In genomic region chr5:179788193-179788854, GRCh38 we compare ENCODE assay signal across 27 cellular contexts. TPM values are rescaled to one million over a fixed set of nuclear protein-coding genes. Genes with fewer than 3 reads are reported as not detected.
DNase-seq lines count a peak whose midpoint lies in the region; ATAC-seq and TF ChIP-seq lines count a peak whose summit lies in the region.
"Had no signal": no experiment of that assay in that cellular context is flagged by ENCODE, and none has a peak within 500 bp of the region (broad histone marks: within the 10 kb centered on the region; RNA-seq: fewer than 3 reads in every experiment).

No MANE protein-coding gene starts in this region.

- H3K27me3 Mint-ChIP-seq in activated naive CD4-positive, alpha-beta T cell treated with anti-CD3 and anti-CD28 coated beads, Interleukin-2, amount 10 ng/mL, durations not matched to agents 7 days and 5 days = peaks cover 8% of the 10 kb centered on the region
- H3K27me3 Mint-ChIP-seq in activated T-cell treated with anti-CD3 and anti-CD28 coated beads, Interleukin-2, amount 50 U/mL, for 24 hours = no peaks in the 10 kb centered on the region
- H3K27me3 Mint-ChIP-seq: CD8-positive, alpha-beta memory T cell had no signal

- BruUV-seq in Panc1 (replicated peaks; lab: Mats Ljungman, UMichigan) = no TSS peak

- CTCF ChIA-PET in activated naive CD4-positive, alpha-beta T cell treated with anti-CD3 and anti-CD28 coated beads, Interleukin-2, amount 10 ng/mL, durations not matched to agents 7 days and 5 days (lab: Charles Lee) = interaction anchor here (1.4 to 1.9 kb wide), 2 partner anchors 14 to 26 kb away, joined by 3 to 5 read pairs; no protein-coding TSS in a partner anchor
- CTCF ChIA-PET in Panc1 (lab: Charles Lee) = no interaction called here

- peak overlapping the region; percentile 49 for H3K27ac Mint-ChIP-seq in activated naive CD4-positive, alpha-beta T cell treated with anti-CD3 and anti-CD28 coated beads, Interleukin-2, amount 10 ng/mL, durations not matched to agents 7 days and 5 days
- no peak overlapping the region for H3K27ac Mint-ChIP-seq in activated T-cell treated with anti-CD3 and anti-CD28 coated beads, Interleukin-2, amount 50 U/mL, for 24 hours
- H3K27ac Mint-ChIP-seq: CD14-positive monocyte had no signal

- H3K4me3 ChIP-seq in Panc1 (ENCODE audit: low read depth in 2 of 2, low read length in 2 of 2) = no peak overlapping the region
- no peak overlapping the region for H3K4me3 ChIP-seq in osteoblast (ENCODE audit: insufficient read depth, low read length)
- H3K4me3 ChIP-seq: GM12878, HAP-1, SJCRH30 had no signal

- no peaks in the 10 kb centered on the region for H3K79me2 ChIP-seq in osteoblast (ENCODE audit: insufficient read depth, low read length)

- H3K36me3 ChIP-seq in Panc1 (ENCODE audit: control insufficient read depth, insufficient read depth, low read length) (no peaks in the 10 kb centered on the region), osteoblast (ENCODE audit: insufficient read depth, low read length) (no peaks in the 10 kb centered on the region)
- H3K36me3 ChIP-seq: HAP-1, SJCRH30 had no signal

- no peaks in the 10 kb centered on the region for H3K4me1 ChIP-seq in Panc1 (ENCODE audit: control insufficient read depth, insufficient read depth, low read length)
- H3K4me1 ChIP-seq in osteoblast (ENCODE audit: insufficient read depth, low read length) = peaks cover under 1% of the 10 kb centered on the region
- H3K4me1 ChIP-seq: HAP-1, SJCRH30 had no signal

- TF ChIP-seq CTCF in Panc1 (IDR thresholded peaks at IDR 0.05) (no peak), osteoblast (IDR thresholded peaks at IDR 0.05; ENCODE audit: extremely low read depth, low read depth, low read length) (no peak)

- H3K27ac ChIP-seq in Panc1 (ENCODE audit: low read length) (no peak overlapping the region), osteoblast (ENCODE audit: low read depth, low read length) (no peak overlapping the region)
- H3K27ac ChIP-seq: HL-60, SJCRH30 had no signal

- POLR2A ChIA-PET in Panc1 (lab: Charles Lee) = no interaction called here

- H3K9me3 Mint-ChIP-seq in activated naive CD4-positive, alpha-beta T cell treated with anti-CD3 and anti-CD28 coated beads, Interleukin-2, amount 10 ng/mL, durations not matched to agents 7 days and 5 days = no peaks in the 10 kb centered on the region
- no peaks in the 10 kb centered on the region for H3K9me3 Mint-ChIP-seq in activated T-cell treated with anti-CD3 and anti-CD28 coated beads, Interleukin-2, amount 50 U/mL, for 24 hours
- H3K9me3 Mint-ChIP-seq: CD8-positive, alpha-beta memory T cell had no signal

- H3K4me1 Mint-ChIP-seq in activated naive CD4-positive, alpha-beta T cell treated with anti-CD3 and anti-CD28 coated beads, Interleukin-2, amount 10 ng/mL, durations not matched to agents 7 days and 5 days = peaks cover 6% of the 10 kb centered on the region
- H3K4me1 Mint-ChIP-seq in activated T-cell treated with anti-CD3 and anti-CD28 coated beads, Interleukin-2, amount 50 U/mL, for 24 hours (ENCODE audit: low read depth) = peaks cover 4% of the 10 kb centered on the region

- DNase-seq in activated naive CD4-positive, alpha-beta T cell treated with anti-CD3 and anti-CD28 coated beads, Interleukin-2, amount 10 ng/mL, durations not matched to agents 7 days and 5 days = no peak
- no peak for DNase-seq in activated naive CD4-positive, alpha-beta T cell treated with Interleukin-2 at 50 U/mL for 16 hours
- DNase-seq in Panc1 (ENCODE audit: low read depth, low spot score) (no peak), left lobe of liver (ENCODE audit: low spot score) (no peak), osteoblast (ENCODE audit: insufficient read length, low spot score, missing footprints) (peak; percentile 78)
- DNase-seq in activated T-cell treated with anti-CD3 and anti-CD28 coated beads, Interleukin-2, amount 50 U/mL, for 24 hours = no peak
- DNase-seq: CD8-positive, alpha-beta memory T cell; DMS153; GOT3; NCI-H1048; NCI-H1417; NCI-H1694; NCI-H2081 treated with DMSO at 0.1 percent for 48 hours; NCI-H2171; NCI-H345; NCI-H524; NCI-H748 treated with DMSO at 0.1 percent for 48 hours; SJCRH30 had no signal

- H3K4me3 Mint-ChIP-seq in activated naive CD4-positive, alpha-beta T cell treated with anti-CD3 and anti-CD28 coated beads, Interleukin-2, amount 10 ng/mL, durations not matched to agents 7 days and 5 days = no peak overlapping the region
- no peak overlapping the region for H3K4me3 Mint-ChIP-seq in activated T-cell treated with anti-CD3 and anti-CD28 coated beads, Interleukin-2, amount 50 U/mL, for 24 hours
- H3K4me3 Mint-ChIP-seq: CD14-positive monocyte had no signal

- ATAC-seq in Panc1 (peak; percentile 22), left lobe of liver (peak; percentile 24), HG03565 (IDR thresholded peaks at IDR 0.05; ENCODE audit: unreplicated experiment) (no peak), HG03175 (IDR thresholded peaks at IDR 0.05; ENCODE audit: unreplicated experiment) (no peak)
- ATAC-seq: GM12878, Right ventricle myocardium inferior, SK-N-SH treated with all-trans-retinoic acid at 6 μM for 48 hours had no signal

- no peaks in the 10 kb centered on the region for H4K20me1 ChIP-seq in osteoblast (ENCODE audit: insufficient read depth, low read length)

- peaks cover 1% of the 10 kb centered on the region for H3K36me3 Mint-ChIP-seq in activated naive CD4-positive, alpha-beta T cell treated with anti-CD3 and anti-CD28 coated beads, Interleukin-2, amount 10 ng/mL, durations not matched to agents 7 days and 5 days
- no peaks in the 10 kb centered on the region for H3K36me3 Mint-ChIP-seq in activated T-cell treated with anti-CD3 and anti-CD28 coated beads, Interleukin-2, amount 50 U/mL, for 24 hours (ENCODE audit: low read depth)
- H3K36me3 Mint-ChIP-seq: CD8-positive, alpha-beta memory T cell had no signal

- no peaks in the 10 kb centered on the region for H3K9me3 ChIP-seq in Panc1 (ENCODE audit: control insufficient read depth, insufficient read depth, low read depth, low read length)
- no peaks in the 10 kb centered on the region for H3K9me3 ChIP-seq in osteoblast (ENCODE audit: low read depth, low read length)
- H3K9me3 ChIP-seq: HAP-1, SJCRH30 had no signal

- no peak overlapping the region for H2AFZ ChIP-seq in osteoblast (ENCODE audit: low read length)

- in situ Hi-C loops in Panc1 (cut with HindIII; ENCODE audit: low pct_unique_long_range_greater_than_20kb, low sequenced_read_pairs) = no loop called here

- H3K4me2 ChIP-seq in osteoblast (ENCODE audit: insufficient read depth, low read length) = no peak overlapping the region

- intact Hi-C loops in Panc1 (cut with micrococcal nuclease; ENCODE audit: unreplicated experiment) = no loop called here

- no peaks in the 10 kb centered on the region for H3K27me3 ChIP-seq in Panc1 (ENCODE audit: control insufficient read depth, insufficient read depth, low read length)
- no peaks in the 10 kb centered on the region for H3K27me3 ChIP-seq in osteoblast (ENCODE audit: insufficient read depth, low read length)
- H3K27me3 ChIP-seq: SJCRH30 had no signal

RNA-seq across cellular contexts. Expression of gene LTC4S, which starts 5.5 kb away (rescaled TPM):
- total RNA-seq in Panc1 (2021; ENCODE audit: unreplicated experiment) (0.69 TPM), left lobe of liver (2.6 TPM), osteoblast (1.4 and 1.5 TPM in 2 replicates)
- 1.2 TPM for polyA plus RNA-seq in Panc1 (2012; ENCODE audit: insufficient read length)
- total RNA-seq: Daoy, SJCRH30 had no signal

RNA-seq across cellular contexts. Expression of gene MGAT4B, which starts 18.3 kb away (rescaled TPM):
- total RNA-seq in Panc1 (2021; ENCODE audit: unreplicated experiment) (406 TPM), left lobe of liver (192 TPM), osteoblast (90.5 and 95.9 TPM in 2 replicates)
- polyA plus RNA-seq in Panc1 (2012; ENCODE audit: insufficient read length) = 616 TPM

RNA-seq across cellular contexts. Expression of gene SQSTM1, which starts 32.4 kb away (rescaled TPM):
- 985 TPM for total RNA-seq in Panc1 (2021; ENCODE audit: unreplicated experiment)
- 958 TPM for polyA plus RNA-seq in Panc1 (2012; ENCODE audit: insufficient read length)
- 361 TPM for total RNA-seq in left lobe of liver
- 826 and 992 TPM in 2 replicates for total RNA-seq in osteoblast

RNA-seq across cellular contexts. Expression of gene MAML1, which starts 55.7 kb away (rescaled TPM):
- total RNA-seq in Panc1 (2021; ENCODE audit: unreplicated experiment) (31.3 TPM), left lobe of liver (7.3 TPM), osteoblast (12.4 and 14.1 TPM in 2 replicates)
- polyA plus RNA-seq in Panc1 (2012; ENCODE audit: insufficient read length) = 33.1 TPM

Comparison
In these comparisons a context has a peak if more than half of its experiments do, and no peak if none do; other contexts are left out.
1. ATAC-seq: peak in Panc1 (single experiment) and left lobe of liver (single experiment); none in HG03565 (single experiment) and HG03175 (single experiment).